In genomic region chr10:6487919-6488318, GRCh38 we compare ENCODE assay signal across 1 cellular context.
TF ChIP-seq lines count a peak whose summit lies in the region.

No MANE protein-coding gene starts in this region.

TF ChIP-seq in K562, 482 proteins besides CTCF, POLR2A, EP300 and RAD21 (continued from another document):
- TF ChIP-seq RREB1 (CRISPR knock-in tag; IDR thresholded peaks at IDR 0.05) (no peak), PML (IDR thresholded peaks at IDR 0.05; ENCODE audit: low read length) (no peak), ESRRA (IDR thresholded peaks at IDR 0.05; ENCODE audit: borderline replicate concordance, low read depth) (no peak), ZBTB9 (CRISPR knock-in tag; IDR thresholded peaks at IDR 0.05) (no peak), ATF1 (CRISPR knock-in tag; IDR thresholded peaks at IDR 0.05) (no peak), ATF1 (tag; IDR thresholded peaks at IDR 0.05) (no peak), FOXJ2 (tag; IDR thresholded peaks at IDR 0.05) (no peak), SUPT5H (IDR thresholded peaks at IDR 0.05) (no peak), KLF10 (CRISPR knock-in tag; IDR thresholded peaks at IDR 0.05) (no peak), JUND (IDR thresholded peaks at IDR 0.05; ENCODE audit: borderline replicate concordance, low read depth, low read length) (peak; percentile 87), JUND (tag; IDR thresholded peaks at IDR 0.05; ENCODE audit: borderline replicate concordance, low read depth, low read length) (peak; percentile 82), CEBPG (CRISPR knock-in tag; IDR thresholded peaks at IDR 0.05) (no peak), CEBPG (tag; conservative IDR thresholded peaks at IDR 0.05 in 1 of 2, IDR thresholded peaks at IDR 0.05 in 1 of 2) (peak; percentile 40 to 55; a peak in 3 of 4 replicates), ZNF655 (CRISPR knock-in tag; IDR thresholded peaks at IDR 0.05) (no peak), ELK3 (CRISPR knock-in tag; IDR thresholded peaks at IDR 0.05) (no peak), TEAD4 (IDR thresholded peaks at IDR 0.05; ENCODE audit: low read length) (peak; percentile 67), TEAD4 (CRISPR knock-in tag; IDR thresholded peaks at IDR 0.05; ENCODE audit: borderline replicate concordance) (no peak), POLR3G (IDR thresholded peaks at IDR 0.05; ENCODE audit: extremely low read depth, insufficient read length, insufficient replicate concordance) (no peak), TCFL5 (CRISPR knock-in tag; conservative IDR thresholded peaks at IDR 0.05) (no peak)
